ENCODE assay signal across 15 cellular contexts in genomic region chr6:169841251-169841650, GRCh38.
"Had no signal": no experiment of that assay in that cellular context is flagged by ENCODE, and none has a peak within 500 bp of the region (broad histone marks: within the 10 kb centered on the region; RNA-seq: fewer than 3 reads in every experiment).

No MANE protein-coding gene starts in this region.

- H3K4me3 ChIP-seq: heart left ventricle, sigmoid colon, skin epidermis, tibial nerve had no signal

- H3K9ac ChIP-seq: parathyroid adenoma had no signal

- H3K27ac Mint-ChIP-seq: endodermal cell; naive thymus-derived CD4-positive, alpha-beta T cell; nephron progenitor cell had no signal

- H3K36me3 ChIP-seq: heart left ventricle, sigmoid colon, tibial nerve had no signal

- H3K4me1 Mint-ChIP-seq: endodermal cell; naive thymus-derived CD4-positive, alpha-beta T cell had no signal

- ATAC-seq: heart left ventricle; naive thymus-derived CD4-positive, alpha-beta T cell; stimulated activated naive CD8-positive, alpha-beta T cell treated with anti-CD3 and anti-CD28 coated beads, Interleukin-15, Interleukin-2, amounts not matched to agents 100 U/mL and 50 U/mL, for 24 hours had no signal

- H3K9me3 Mint-ChIP-seq: endodermal cell, nephron progenitor cell had no signal

- H3K4me3 Mint-ChIP-seq: endodermal cell; naive thymus-derived CD4-positive, alpha-beta T cell; nephron progenitor cell had no signal

- DNase-seq: dermis blood vessel endothelial cell; effector CD4-positive, alpha-beta T cell; erythroblast; heart left ventricle; hippocampal formation; mesendoderm; naive thymus-derived CD4-positive, alpha-beta T cell; nephron progenitor cell; sigmoid colon; stimulated activated CD4-positive, alpha-beta T cell treated with anti-CD3 and anti-CD28 coated beads, Interleukin-12 subunit alpha, Interleukin-12 subunit beta, amount 100 ng/mL, for 4 hours; stimulated activated naive CD8-positive, alpha-beta T cell treated with anti-CD3 and anti-CD28 coated beads, Interleukin-15, Interleukin-2, amounts not matched to agents 100 U/mL and 50 U/mL, for 24 hours had no signal

- H3K4me1 ChIP-seq: parathyroid adenoma, sigmoid colon, tibial nerve had no signal

- H3K36me3 Mint-ChIP-seq: naive thymus-derived CD4-positive, alpha-beta T cell had no signal

- H3K27ac ChIP-seq: heart left ventricle, parathyroid adenoma, sigmoid colon, skin epidermis, tibial nerve had no signal

- H3K9me3 ChIP-seq: heart left ventricle, sigmoid colon, tibial nerve had no signal
